Comparison of ENCODE assay signal across 27 cellular contexts in genomic region chr2:12300019-12300602, GRCh38.
A peak's percentile ranks its signal among the peaks of the same experiment; 100 is the strongest.
DNase-seq lines count a peak whose midpoint lies in the region; TF ChIP-seq lines count a peak whose summit lies in the region.
"Had no signal": no experiment of that assay in that cellular context is flagged by ENCODE, and none has a peak within 500 bp of the region (broad histone marks: within the 10 kb centered on the region; RNA-seq: fewer than 3 reads in every experiment).

No MANE protein-coding gene starts in this region.

- H3K36me3 Mint-ChIP-seq in activated naive CD4-positive, alpha-beta T cell treated with anti-CD3 and anti-CD28 coated beads, Interleukin-2, amount 10 ng/mL, durations not matched to agents 7 days and 5 days: peaks cover 15% of the 10 kb centered on the region

- no TSS peak for BruUV-seq in mammary epithelial cell (replicated peaks; lab: Mats Ljungman, UMichigan)

- H3K4me3 Mint-ChIP-seq in activated naive CD4-positive, alpha-beta T cell treated with anti-CD3 and anti-CD28 coated beads, Interleukin-2, amount 10 ng/mL, durations not matched to agents 7 days and 5 days: no peak overlapping the region
- H3K4me3 Mint-ChIP-seq: activated CD4-positive, alpha-beta T cell treated with anti-CD3 and anti-CD28 coated beads, Interleukin-2, amount 10 ng/mL, durations not matched to agents 7 days and 5 days; activated CD8-positive, alpha-beta memory T cell treated with anti-CD3 and anti-CD28 coated beads, Interleukin-2, amount 10 ng/mL, durations not matched to agents 7 days and 5 days; activated naive CD4-positive, alpha-beta T cell treated with anti-CD3 and anti-CD28 coated beads, Interleukin-2, amount 50 U/mL, for 24 hours; CD8-positive, alpha-beta memory T cell; T-helper 1 cell treated with Interleukin-12 subunit alpha and Interleukin-12 subunit beta and Interleukin-4 antibody, amounts not matched to agents 30 μg/mL and 1 μg/mL, for 36 hours had no signal

- H3K9me3 ChIP-seq in mammary epithelial cell (replicated peaks; ENCODE audit: insufficient read depth, low read length) (no peaks in the 10 kb centered on the region), sigmoid colon (no peaks in the 10 kb centered on the region)
- H3K9me3 ChIP-seq: ascending aorta, SJCRH30, stomach had no signal

- H3K9me3 Mint-ChIP-seq in activated naive CD4-positive, alpha-beta T cell treated with anti-CD3 and anti-CD28 coated beads, Interleukin-2, amount 10 ng/mL, durations not matched to agents 7 days and 5 days: no peaks in the 10 kb centered on the region
- H3K9me3 Mint-ChIP-seq: activated naive CD4-positive, alpha-beta T cell treated with anti-CD3 and anti-CD28 coated beads, Interleukin-2, amount 50 U/mL, for 24 hours; CD8-positive, alpha-beta memory T cell had no signal

- in situ Hi-C loops in mammary epithelial cell (cut with MboI; ENCODE audit: low sequenced_read_pairs in 2 of 2): loop anchor here in 1 of 2 donors (25.0 kb wide), 1 partner anchor 412 kb away; the partner anchor contains the start of gene TRIB2

- H2AFZ ChIP-seq in mammary epithelial cell (ENCODE audit: low read depth, low read length): peak overlapping the region; percentile 81
- H2AFZ ChIP-seq: hepatocyte had no signal

- H3K27ac ChIP-seq in mammary epithelial cell (ENCODE audit: insufficient read depth, low read depth, low read length) (no peak overlapping the region), sigmoid colon (peak overlapping the region; percentile 33 to 65 (median 46))
- H3K27ac ChIP-seq: ascending aorta, hepatocyte, SJCRH30, stomach, VCaP had no signal

- dilution Hi-C loops in mammary epithelial cell (cut with HindIII; ENCODE audit: low sequenced_read_pairs): loop anchor here (5.0 kb wide), 1 partner anchor 712 kb away; no protein-coding TSS in a partner anchor

- intact Hi-C loops in mammary epithelial cell (cut with micrococcal nuclease) (no loop called here), sigmoid colon (cut with DNase I) (no loop called here)

- H3K27ac Mint-ChIP-seq in activated naive CD4-positive, alpha-beta T cell treated with anti-CD3 and anti-CD28 coated beads, Interleukin-2, amount 10 ng/mL, durations not matched to agents 7 days and 5 days: no peak overlapping the region
- H3K27ac Mint-ChIP-seq: activated CD4-positive, alpha-beta T cell treated with anti-CD3 and anti-CD28 coated beads, Interleukin-2, amount 10 ng/mL, durations not matched to agents 7 days and 5 days; activated CD8-positive, alpha-beta memory T cell treated with anti-CD3 and anti-CD28 coated beads, Interleukin-2, amount 10 ng/mL, durations not matched to agents 7 days and 5 days; activated naive CD4-positive, alpha-beta T cell treated with anti-CD3 and anti-CD28 coated beads, Interleukin-2, amount 50 U/mL, for 24 hours; CD8-positive, alpha-beta memory T cell; T-helper 1 cell treated with Interleukin-12 subunit alpha and Interleukin-12 subunit beta and Interleukin-4 antibody, amounts not matched to agents 30 μg/mL and 1 μg/mL, for 36 hours had no signal

- H3K27me3 ChIP-seq in mammary epithelial cell (ENCODE audit: insufficient read depth, low read length) (no peaks in the 10 kb centered on the region), sigmoid colon (no peaks in the 10 kb centered on the region)
- H3K27me3 ChIP-seq: ascending aorta, hepatocyte, SJCRH30, stomach had no signal

- H3K4me1 ChIP-seq in mammary epithelial cell (ENCODE audit: insufficient read depth, low read length): peaks cover 12% of the 10 kb centered on the region
- peaks cover 0 to 21% (median 18%) of the 10 kb centered on the region in 4 donors for H3K4me1 ChIP-seq in sigmoid colon
- H3K4me1 ChIP-seq: ascending aorta had no signal

- TF ChIP-seq POLR2A in sigmoid colon (IDR thresholded peaks at IDR 0.05): no peak

- no peaks in the 10 kb centered on the region for H4K20me1 ChIP-seq in mammary epithelial cell (ENCODE audit: insufficient read depth, low read length)

- peaks cover 3% of the 10 kb centered on the region for H3K27me3 Mint-ChIP-seq in activated naive CD4-positive, alpha-beta T cell treated with anti-CD3 and anti-CD28 coated beads, Interleukin-2, amount 10 ng/mL, durations not matched to agents 7 days and 5 days
- H3K27me3 Mint-ChIP-seq: activated naive CD4-positive, alpha-beta T cell treated with anti-CD3 and anti-CD28 coated beads, Interleukin-2, amount 50 U/mL, for 24 hours had no signal

- 33% methylated on average over 3 of the region's 4 CpGs for WGBS in mammary epithelial cell (ENCODE audit: low coverage, missing lambda C conversion rate)
- 85 to 92% methylated on average over 4 of the region's 4 CpGs for WGBS in sigmoid colon, 2 donors

- no peak for TF ChIP-seq CTCF in mammary epithelial cell (conservative IDR thresholded peaks at IDR 0.05 in 1 of 2, IDR thresholded peaks at IDR 0.05 in 1 of 2; ENCODE audit: extremely low read depth in 1 of 2, insufficient read depth in 1 of 2, low read depth in 1 of 2, low read length in 2 of 2)
- no peak for TF ChIP-seq CTCF in fibroblast of the aortic adventitia (IDR thresholded peaks at IDR 0.05; ENCODE audit: insufficient read depth, low read length)
- no peak for TF ChIP-seq CTCF in sigmoid colon (IDR thresholded peaks at IDR 0.05)

- TF ChIP-seq EP300 in sigmoid colon (IDR thresholded peaks at IDR 0.05): no peak

- CTCF ChIA-PET in mammary epithelial cell (lab: Charles Lee; ENCODE audit: low non-redundant PET): no interaction called here
- CTCF ChIA-PET in activated naive CD4-positive, alpha-beta T cell treated with anti-CD3 and anti-CD28 coated beads, Interleukin-2, amount 10 ng/mL, durations not matched to agents 7 days and 5 days (lab: Charles Lee): no interaction called here

- peaks cover 58% of the 10 kb centered on the region for H3K4me1 Mint-ChIP-seq in activated naive CD4-positive, alpha-beta T cell treated with anti-CD3 and anti-CD28 coated beads, Interleukin-2, amount 10 ng/mL, durations not matched to agents 7 days and 5 days

- DNase-seq in M059J (ENCODE audit: low read depth) (peak; percentile 62), mammary epithelial cell (peak; percentile 56), fibroblast of the aortic adventitia (ENCODE audit: low read depth) (peak; percentile 76), sigmoid colon (no peak), GF-D8 (lab: John Stamatoyannopoulos, UW) (no peak)
- DNase-seq in activated naive CD4-positive, alpha-beta T cell treated with anti-CD3 and anti-CD28 coated beads, Interleukin-2, amount 10 ng/mL, durations not matched to agents 7 days and 5 days: no peak
- DNase-seq in stimulated activated CD4-positive, alpha-beta T cell treated with anti-CD3 and anti-CD28 coated beads, Interleukin-2, amount 100 ng/mL, for 48 hours: no peak
- DNase-seq in central memory CD4-positive, alpha-beta T cell: no peak
- DNase-seq: activated CD4-positive, alpha-beta T cell treated with anti-CD3 and anti-CD28 coated beads, Interleukin-2, amount 10 ng/mL, durations not matched to agents 7 days and 5 days; activated CD8-positive, alpha-beta memory T cell treated with anti-CD3 and anti-CD28 coated beads, Interleukin-2, amount 10 ng/mL, durations not matched to agents 7 days and 5 days; AML-193; CD8-positive, alpha-beta memory T cell; DMS53; effector memory CD4-positive, alpha-beta T cell; NCI-H1417; NCI-H2107; NCI-H510A; NK-92 treated with Interleukin-12 subunit alpha and Interleukin-12 subunit beta, amount 100 ng/mL, for 24 hours; SJCRH30; stimulated activated CD4-positive, alpha-beta T cell treated with anti-CD3 and anti-CD28 coated beads, Interleukin-12 subunit alpha, Interleukin-12 subunit beta, amount 100 ng/mL, for 4 hours; stomach; trophoblast cell had no signal

- no peak overlapping the region for H3K9ac ChIP-seq in mammary epithelial cell (ENCODE audit: insufficient read depth, low read length)

- H3K36me3 ChIP-seq in mammary epithelial cell (ENCODE audit: insufficient read depth, low read length) (no peaks in the 10 kb centered on the region), sigmoid colon (no peaks in the 10 kb centered on the region)
- H3K36me3 ChIP-seq: ascending aorta, SJCRH30, stomach had no signal

- no peaks in the 10 kb centered on the region for H3K79me2 ChIP-seq in mammary epithelial cell (ENCODE audit: insufficient read depth, low read length)
- H3K79me2 ChIP-seq: hepatocyte had no signal

- H3K4me3 ChIP-seq in mammary epithelial cell (replicated peaks in 1 of 3; ENCODE audit: insufficient read depth in 1 of 3, low read depth in 2 of 3, low read length in 3 of 3) (peak overlapping the region in 1 of 3 experiments; percentile 21), fibroblast of the aortic adventitia (ENCODE audit: low read depth, low read length) (no peak overlapping the region), sigmoid colon (no peak overlapping the region)
- H3K4me3 ChIP-seq: ascending aorta, hepatocyte, SJCRH30, stomach had no signal

- peak overlapping the region; percentile 71 for H3K4me2 ChIP-seq in mammary epithelial cell (ENCODE audit: insufficient read depth, low read depth, low read length)
- H3K4me2 ChIP-seq: hepatocyte had no signal

Comparison
In these comparisons a context has a peak if more than half of its experiments do, and no peak if none do; other contexts are left out.
1. DNase-seq: peak in M059J (single experiment), mammary epithelial cell (single experiment) and fibroblast of the aortic adventitia (single experiment); none in sigmoid colon (single experiment), activated naive CD4-positive, alpha-beta T cell treated with anti-CD3 and anti-CD28 coated beads, Interleukin-2, amount 10 ng/mL, durations not matched to agents 7 days and 5 days (single experiment), stimulated activated CD4-positive, alpha-beta T cell treated with anti-CD3 and anti-CD28 coated beads, Interleukin-2, amount 100 ng/mL, for 48 hours (0 of 2), central memory CD4-positive, alpha-beta T cell (single experiment) and GF-D8 (single experiment).